In genomic region chr6:98467091-98467490, GRCh38 we compare ENCODE assay signal across 31 cellular contexts.
"Had no signal": no experiment of that assay in that cellular context is flagged by ENCODE, and none has a peak within 500 bp of the region (broad histone marks: within the 10 kb centered on the region; RNA-seq: fewer than 3 reads in every experiment).

No MANE protein-coding gene starts in this region.

- H3K4me3 Mint-ChIP-seq: natural killer cell; nephron; neural progenitor cell; stimulated activated memory B cell treated with anti-CD40 and anti-IgM and Interleukin-4, amounts not matched to agents 10 μg/mL and 1 μg/mL and 100 μg/mL, for 72 hours; stimulated activated naive CD8-positive, alpha-beta T cell treated with anti-CD3 and anti-CD28 coated beads, Interleukin-15, amount 100 ng/mL, for 72 hours; type B pancreatic cell had no signal

- H3K4me3 ChIP-seq: neural progenitor cell, ovary, psoas muscle, right lobe of liver, sigmoid colon, skin epidermis, smooth muscle cell, spleen, suprapubic skin, testis, tibial artery, transverse colon, upper lobe of right lung, uterus had no signal

- DNase-seq: natural killer cell; occipital lobe; ovary; posterior cingulate gyrus; psoas muscle; right cardiac atrium; right lobe of liver; sigmoid colon; spleen; stimulated activated CD4-positive, alpha-beta T cell treated with anti-CD3 and anti-CD28 coated beads, Interleukin-12 subunit alpha, Interleukin-12 subunit beta, amount 100 ng/mL, for 4 hours; stimulated activated CD4-positive, alpha-beta T cell treated with anti-CD3 and anti-CD28 coated beads, Interleukin-1b, Interleukin-23, amount 100 ng/mL, for 48 hours; stimulated activated CD4-positive, alpha-beta T cell treated with anti-CD3 and anti-CD28 coated beads, Interleukin-4, amount 100 ng/mL, for 1 hour; stimulated activated CD4-positive, alpha-beta T cell treated with anti-CD3 and anti-CD28 coated beads, Interleukin-4, amount 100 ng/mL, for 4 hours; stimulated activated CD8-positive, alpha-beta memory T cell treated with anti-CD3 and anti-CD28 coated beads, Interleukin-4, amount 100 ng/mL, for 48 hours; stimulated activated naive CD8-positive, alpha-beta T cell treated with anti-CD3 and anti-CD28 coated beads, Interleukin-15, amount 100 ng/mL, for 72 hours; stimulated activated naive CD8-positive, alpha-beta T cell treated with anti-CD3 and anti-CD28 coated beads, Interleukin-15, Interleukin-2, amounts not matched to agents 100 U/mL and 50 U/mL, for 24 hours; substantia nigra; testis; tibial artery; transverse colon; upper lobe of right lung; uterus had no signal

- H3K27me3 Mint-ChIP-seq: stimulated activated memory B cell treated with anti-CD40 and anti-IgM and Interleukin-4, amounts not matched to agents 10 μg/mL and 1 μg/mL and 100 μg/mL, for 72 hours; stimulated activated naive CD8-positive, alpha-beta T cell treated with anti-CD3 and anti-CD28 coated beads, Interleukin-15, amount 100 ng/mL, for 72 hours had no signal

- H3K4me1 Mint-ChIP-seq: natural killer cell; stimulated activated memory B cell treated with anti-CD40 and anti-IgM and Interleukin-4, amounts not matched to agents 10 μg/mL and 1 μg/mL and 100 μg/mL, for 72 hours; stimulated activated naive CD8-positive, alpha-beta T cell treated with anti-CD3 and anti-CD28 coated beads, Interleukin-15, amount 100 ng/mL, for 72 hours had no signal

- H3K4me1 ChIP-seq: neural progenitor cell, parathyroid adenoma, psoas muscle, right lobe of liver, sigmoid colon, spleen, suprapubic skin, testis, tibial artery, transverse colon, upper lobe of right lung, uterus had no signal

- H3K27ac ChIP-seq: neural progenitor cell, ovary, parathyroid adenoma, psoas muscle, right lobe of liver, sigmoid colon, skin epidermis, spleen, suprapubic skin, testis, tibial artery, transverse colon, upper lobe of right lung, uterus had no signal

- H3K36me3 ChIP-seq: neural progenitor cell, ovary, right lobe of liver, sigmoid colon, spleen, suprapubic skin, tibial artery, transverse colon, upper lobe of right lung, uterus had no signal

- H3K36me3 Mint-ChIP-seq: natural killer cell; stimulated activated memory B cell treated with anti-CD40 and anti-IgM and Interleukin-4, amounts not matched to agents 10 μg/mL and 1 μg/mL and 100 μg/mL, for 72 hours; type B pancreatic cell had no signal

- ATAC-seq: natural killer cell; psoas muscle; right cardiac atrium; right lobe of liver; stimulated activated memory B cell treated with anti-CD40 and anti-IgM and Interleukin-4, amounts not matched to agents 10 μg/mL and 1 μg/mL and 100 μg/mL, for 72 hours; stimulated activated naive CD8-positive, alpha-beta T cell treated with anti-CD3 and anti-CD28 coated beads, Interleukin-15, amount 100 ng/mL, for 72 hours; stimulated activated naive CD8-positive, alpha-beta T cell treated with anti-CD3 and anti-CD28 coated beads, Interleukin-15, Interleukin-2, amounts not matched to agents 100 U/mL and 50 U/mL, for 24 hours; upper lobe of right lung had no signal

- H3K27me3 ChIP-seq: neural progenitor cell, ovary, right lobe of liver, sigmoid colon, spleen, suprapubic skin, testis, tibial artery, transverse colon, upper lobe of right lung, uterus had no signal

- H3K4me2 ChIP-seq: neural progenitor cell, smooth muscle cell had no signal

- H3K79me2 ChIP-seq: parathyroid adenoma had no signal

- H3K27ac Mint-ChIP-seq: natural killer cell; nephron; neural progenitor cell; progenitor cell of endocrine pancreas; stimulated activated memory B cell treated with anti-CD40 and anti-IgM and Interleukin-4, amounts not matched to agents 10 μg/mL and 1 μg/mL and 100 μg/mL, for 72 hours; stimulated activated naive CD8-positive, alpha-beta T cell treated with anti-CD3 and anti-CD28 coated beads, Interleukin-15, amount 100 ng/mL, for 72 hours; type B pancreatic cell had no signal

- H2AFZ ChIP-seq: neural progenitor cell, parathyroid adenoma had no signal

- H3K9me3 Mint-ChIP-seq: type B pancreatic cell had no signal

- H3K9me3 ChIP-seq: ovary, psoas muscle, right lobe of liver, sigmoid colon, suprapubic skin, testis, tibial artery, transverse colon, upper lobe of right lung, uterus had no signal

- H3K9ac ChIP-seq: neural progenitor cell, parathyroid adenoma had no signal
